23 cellular contexts compared by ENCODE assay signal in the genomic region with DNA sequence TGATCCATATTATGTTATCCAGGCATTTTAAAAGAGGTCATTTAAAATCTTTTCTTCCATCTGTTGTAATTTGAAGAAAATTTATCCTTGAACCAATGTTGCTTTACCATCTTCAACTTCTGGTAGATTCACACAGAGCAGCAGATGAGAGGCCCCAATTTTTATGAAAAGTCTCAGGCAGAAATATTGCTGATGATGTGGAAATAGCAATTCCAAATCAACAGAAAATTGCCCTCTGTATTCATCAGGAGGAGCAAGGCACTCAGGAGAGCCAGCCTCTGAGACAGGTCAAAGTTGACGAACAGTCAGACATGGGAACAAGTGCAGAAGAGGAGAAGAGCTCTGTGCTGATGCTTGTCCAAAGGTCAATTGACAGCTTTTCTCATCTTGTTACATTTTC.
"Had no signal": no experiment of that assay in that cellular context is flagged by ENCODE, and none has a peak within 500 bp of the region (broad histone marks: within the 10 kb centered on the region; RNA-seq: fewer than 3 reads in every experiment).

No MANE protein-coding gene starts in this region.

- FAIRE-seq: HTR-8/SVneo, RCC 7860 had no signal

- H3K27me3 ChIP-seq: MG63, SJSA1 had no signal

- H3K4me1 ChIP-seq: SJSA1 had no signal

- H3K4me3 ChIP-seq: MG63, SJSA1, SK-N-MC had no signal

- DNase-seq: Karpas-422, KG1, MG63, NCI-H1092, NCI-H1417 treated with DMSO at 0.1 percent for 48 hours, NCI-H146, NCI-H1694 treated with DMSO at 0.1 percent for 48 hours, NCI-H1930, NCI-H2081, NCI-H2107, NCI-H345, NCI-H446 treated with DMSO at 0.1 percent for 48 hours, NCI-H524 treated with DMSO at 0.1 percent for 48 hours, NCI-H69, NCI-H774, Right ventricle myocardium superior, RPMI8226, SIG-M5 had no signal

- H3K9me3 ChIP-seq: MG63, SJSA1 had no signal

- H3K36me3 ChIP-seq: MG63, SJSA1 had no signal

- H3K27ac ChIP-seq: HL-60, SJSA1, SK-N-MC had no signal
